1 cellular context compared by ENCODE assay signal in the genomic region with DNA sequence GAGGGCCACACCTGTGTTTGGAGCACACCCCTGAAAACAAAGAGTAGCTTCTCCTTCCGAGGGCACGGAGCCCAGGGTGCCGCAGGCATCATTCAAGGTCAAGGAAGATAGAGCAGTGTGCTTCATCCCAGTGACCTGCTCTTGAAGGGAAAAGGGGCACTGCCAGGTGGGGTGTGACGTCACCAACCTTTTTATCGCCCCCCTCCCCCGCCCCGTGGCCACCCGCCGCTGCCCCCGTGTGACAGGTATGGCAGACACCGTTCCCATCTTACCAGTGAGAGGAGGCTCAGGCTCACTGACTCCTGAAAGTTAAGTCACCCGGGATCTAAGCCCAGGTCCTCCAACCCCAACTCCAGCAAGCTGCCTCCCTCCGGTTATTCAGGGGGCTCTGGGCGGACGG.
TF ChIP-seq lines count a peak whose summit lies in the region.

No MANE protein-coding gene starts in this region.

TF ChIP-seq in HCT116, 20 proteins besides CTCF, POLR2A, EP300 and RAD21 (continued from another document):
- TF ChIP-seq, protein P1, sequence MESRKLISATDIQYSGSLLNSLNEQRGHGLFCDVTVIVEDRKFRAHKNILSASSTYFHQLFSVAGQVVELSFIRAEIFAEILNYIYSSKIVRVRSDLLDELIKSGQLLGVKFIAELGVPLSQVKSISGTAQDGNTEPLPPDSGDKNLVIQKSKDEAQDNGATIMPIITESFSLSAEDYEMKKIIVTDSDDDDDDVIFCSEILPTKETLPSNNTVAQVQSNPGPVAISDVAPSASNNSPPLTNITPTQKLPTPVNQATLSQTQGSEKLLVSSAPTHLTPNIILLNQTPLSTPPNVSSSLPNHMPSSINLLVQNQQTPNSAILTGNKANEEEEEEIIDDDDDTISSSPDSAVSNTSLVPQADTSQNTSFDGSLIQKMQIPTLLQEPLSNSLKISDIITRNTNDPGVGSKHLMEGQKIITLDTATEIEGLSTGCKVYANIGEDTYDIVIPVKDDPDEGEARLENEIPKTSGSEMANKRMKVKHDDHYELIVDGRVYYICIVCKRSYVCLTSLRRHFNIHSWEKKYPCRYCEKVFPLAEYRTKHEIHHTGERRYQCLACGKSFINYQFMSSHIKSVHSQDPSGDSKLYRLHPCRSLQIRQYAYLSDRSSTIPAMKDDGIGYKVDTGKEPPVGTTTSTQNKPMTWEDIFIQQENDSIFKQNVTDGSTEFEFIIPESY (IDR thresholded peaks at IDR 0.05; ENCODE audit: extremely low read depth, insufficient replicate concordance, low read length) = no peak
- TF ChIP-seq, protein P2, sequence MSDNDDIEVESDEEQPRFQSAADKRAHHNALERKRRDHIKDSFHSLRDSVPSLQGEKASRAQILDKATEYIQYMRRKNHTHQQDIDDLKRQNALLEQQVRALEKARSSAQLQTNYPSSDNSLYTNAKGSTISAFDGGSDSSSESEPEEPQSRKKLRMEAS (IDR thresholded peaks at IDR 0.05) = no peak
- no peak for TF ChIP-seq EZH2 (IDR thresholded peaks at IDR 0.05)
- TF ChIP-seq FOSL1 (IDR thresholded peaks at IDR 0.05; ENCODE audit: low read depth) = no peak
- no peak for TF ChIP-seq EGR1 (IDR thresholded peaks at IDR 0.05; ENCODE audit: low read depth)
- no peak for TF ChIP-seq YY1 (IDR thresholded peaks at IDR 0.05; ENCODE audit: extremely low read depth, insufficient replicate concordance, low read depth, low read length)
- no peak for TF ChIP-seq ZNF274 (IDR thresholded peaks at IDR 0.05; ENCODE audit: low read depth, low read length)
- TF ChIP-seq, protein P3, sequence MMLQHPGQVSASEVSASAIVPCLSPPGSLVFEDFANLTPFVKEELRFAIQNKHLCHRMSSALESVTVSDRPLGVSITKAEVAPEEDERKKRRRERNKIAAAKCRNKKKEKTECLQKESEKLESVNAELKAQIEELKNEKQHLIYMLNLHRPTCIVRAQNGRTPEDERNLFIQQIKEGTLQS (IDR thresholded peaks at IDR 0.05) = no peak
- TF ChIP-seq, protein P4, sequence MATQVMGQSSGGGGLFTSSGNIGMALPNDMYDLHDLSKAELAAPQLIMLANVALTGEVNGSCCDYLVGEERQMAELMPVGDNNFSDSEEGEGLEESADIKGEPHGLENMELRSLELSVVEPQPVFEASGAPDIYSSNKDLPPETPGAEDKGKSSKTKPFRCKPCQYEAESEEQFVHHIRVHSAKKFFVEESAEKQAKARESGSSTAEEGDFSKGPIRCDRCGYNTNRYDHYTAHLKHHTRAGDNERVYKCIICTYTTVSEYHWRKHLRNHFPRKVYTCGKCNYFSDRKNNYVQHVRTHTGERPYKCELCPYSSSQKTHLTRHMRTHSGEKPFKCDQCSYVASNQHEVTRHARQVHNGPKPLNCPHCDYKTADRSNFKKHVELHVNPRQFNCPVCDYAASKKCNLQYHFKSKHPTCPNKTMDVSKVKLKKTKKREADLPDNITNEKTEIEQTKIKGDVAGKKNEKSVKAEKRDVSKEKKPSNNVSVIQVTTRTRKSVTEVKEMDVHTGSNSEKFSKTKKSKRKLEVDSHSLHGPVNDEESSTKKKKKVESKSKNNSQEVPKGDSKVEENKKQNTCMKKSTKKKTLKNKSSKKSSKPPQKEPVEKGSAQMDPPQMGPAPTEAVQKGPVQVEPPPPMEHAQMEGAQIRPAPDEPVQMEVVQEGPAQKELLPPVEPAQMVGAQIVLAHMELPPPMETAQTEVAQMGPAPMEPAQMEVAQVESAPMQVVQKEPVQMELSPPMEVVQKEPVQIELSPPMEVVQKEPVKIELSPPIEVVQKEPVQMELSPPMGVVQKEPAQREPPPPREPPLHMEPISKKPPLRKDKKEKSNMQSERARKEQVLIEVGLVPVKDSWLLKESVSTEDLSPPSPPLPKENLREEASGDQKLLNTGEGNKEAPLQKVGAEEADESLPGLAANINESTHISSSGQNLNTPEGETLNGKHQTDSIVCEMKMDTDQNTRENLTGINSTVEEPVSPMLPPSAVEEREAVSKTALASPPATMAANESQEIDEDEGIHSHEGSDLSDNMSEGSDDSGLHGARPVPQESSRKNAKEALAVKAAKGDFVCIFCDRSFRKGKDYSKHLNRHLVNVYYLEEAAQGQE (IDR thresholded peaks at IDR 0.05; ENCODE audit: low read depth) = no peak
- no peak for TF ChIP-seq SRF (IDR thresholded peaks at IDR 0.05; ENCODE audit: low read depth)
- TF ChIP-seq CEBPB (IDR thresholded peaks at IDR 0.05; ENCODE audit: low read depth) = no peak
- no peak for TF ChIP-seq EZH2phosphoT487 (IDR thresholded peaks at IDR 0.05; ENCODE audit: borderline replicate concordance)
